Comparison of ENCODE assay signal across 1 cellular context in the genomic region with DNA sequence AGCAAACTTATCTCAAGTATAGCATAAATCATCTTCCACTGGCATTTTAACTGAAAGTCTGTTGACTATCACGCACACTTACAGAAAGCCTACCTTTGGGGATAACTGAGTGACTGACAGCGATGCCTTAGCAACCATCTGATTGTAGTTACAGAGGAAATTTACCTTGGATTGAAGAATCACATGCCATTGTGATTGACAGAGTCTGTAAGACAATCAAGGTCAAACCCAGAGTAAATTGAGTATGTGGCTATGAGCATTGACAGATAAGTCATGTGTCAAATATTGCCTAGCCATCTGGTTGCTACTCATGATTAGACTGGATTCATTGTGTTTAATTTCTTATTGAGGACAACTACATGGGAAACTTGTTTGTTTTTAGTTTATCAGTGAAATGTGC.
TF ChIP-seq lines count a peak whose summit lies in the region.

No MANE protein-coding gene starts in this region.

TF ChIP-seq in A549, 52 proteins besides CTCF, POLR2A, EP300 and RAD21 (continued from another document):
- no peak for TF ChIP-seq PBX3 (IDR thresholded peaks at IDR 0.05)
- no peak for TF ChIP-seq JUN (IDR thresholded peaks at IDR 0.05)
- no peak for TF ChIP-seq CHD2 (IDR thresholded peaks at IDR 0.05; ENCODE audit: low read length, partially characterized antibody)
- TF ChIP-seq KDM5A (IDR thresholded peaks at IDR 0.05) = no peak
- no peak for TF ChIP-seq HOXB5 (CRISPR knock-in tag; IDR thresholded peaks at IDR 0.05)
- TF ChIP-seq MAX (IDR thresholded peaks at IDR 0.05) = no peak
